Comparison of ENCODE assay signal across 1 cellular context in the genomic region with DNA sequence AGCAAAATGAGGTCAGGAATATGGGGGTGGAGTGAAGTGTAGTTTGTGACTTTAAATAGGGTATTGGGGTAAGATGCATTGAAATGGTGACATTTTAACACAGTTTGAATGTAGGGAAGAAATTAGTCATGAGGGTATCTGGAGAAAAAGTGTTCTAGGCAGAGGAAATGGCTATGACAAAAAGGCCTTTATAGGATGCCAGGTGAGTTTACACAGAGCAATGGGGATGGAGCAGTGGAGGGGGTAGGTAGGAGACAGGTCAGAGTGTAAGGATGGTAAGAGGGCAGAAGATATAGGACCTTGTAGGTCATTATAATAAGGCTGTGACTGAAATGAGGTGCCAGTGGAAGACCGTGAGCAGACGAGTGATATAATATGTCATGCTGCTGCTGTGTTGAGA.
TF ChIP-seq lines count a peak whose summit lies in the region.

No MANE protein-coding gene starts in this region.

TF ChIP-seq in GM12878, 131 proteins besides CTCF, POLR2A, EP300 and RAD21:
- no peak for TF ChIP-seq SREBF2 (IDR thresholded peaks at IDR 0.05; ENCODE audit: low read length)
- no peak for TF ChIP-seq TBL1XR1 (IDR thresholded peaks at IDR 0.05; ENCODE audit: low read depth, low read length)
- no peak for TF ChIP-seq SMAD1 (IDR thresholded peaks at IDR 0.05; ENCODE audit: low read depth, partially characterized antibody)
TF ChIP-seq in GM12878: peak in this region for 0.
